ENCODE assay signal across 14 cellular contexts in the genomic region with DNA sequence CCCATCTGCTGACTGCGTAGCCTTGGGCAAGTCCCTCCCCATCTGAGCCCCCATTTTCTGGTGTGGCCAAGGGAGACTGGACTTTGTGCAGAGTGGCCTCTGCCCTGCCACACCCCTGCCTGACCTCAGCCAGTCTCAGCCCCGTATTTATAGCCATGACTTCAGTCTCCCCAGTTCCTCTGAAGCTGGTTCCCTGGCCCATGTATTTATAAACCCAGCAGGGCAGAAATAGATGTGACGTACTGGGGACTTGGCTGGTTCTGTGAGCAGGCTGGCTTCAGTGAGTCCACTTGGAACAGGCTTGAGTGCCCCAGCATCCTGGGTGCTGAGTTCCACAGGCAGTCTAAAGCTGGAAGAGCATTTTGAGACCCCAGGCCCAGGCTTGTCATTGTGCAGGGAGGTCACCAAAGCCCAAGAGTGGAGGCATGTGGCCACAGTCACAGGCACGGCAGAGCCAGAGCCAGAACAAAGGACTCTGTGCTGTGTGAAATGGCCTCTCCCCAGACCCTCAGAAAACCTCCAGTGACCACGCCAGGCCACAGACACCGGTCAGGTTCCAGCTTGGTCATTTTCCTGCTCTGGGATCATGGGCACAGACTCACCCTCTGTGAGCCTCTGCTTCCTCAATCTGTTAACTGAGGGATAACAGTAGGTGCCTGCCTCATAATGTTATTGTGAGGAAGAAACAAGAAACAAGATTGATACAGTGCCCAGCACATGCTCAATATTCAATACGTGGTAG. TPM values are rescaled to one million over a fixed set of nuclear protein-coding genes. Genes with fewer than 3 reads are reported as not detected.
DNase-seq lines count a peak whose midpoint lies in the region; ATAC-seq and TF ChIP-seq lines count a peak whose summit lies in the region.
"Had no signal": no experiment of that assay in that cellular context is flagged by ENCODE, and none has a peak within 500 bp of the region (broad histone marks: within the 10 kb centered on the region; RNA-seq: fewer than 3 reads in every experiment).

No MANE protein-coding gene starts in this region.

- H2AK5ac ChIP-seq in mesenchymal stem cell (ENCODE audit: low read length, severe bottlenecking), result no peak overlapping the region

- H3K4me1 ChIP-seq in right cardiac atrium (ENCODE audit: control insufficient read depth, insufficient read depth, low read length) (peaks cover 47% of the 10 kb centered on the region), ovary (ENCODE audit: insufficient read depth) (peaks cover 20% of the 10 kb centered on the region), upper lobe of left lung (peaks cover 22 to 45% (median 38%) of the 10 kb centered on the region in 4 donors), mesenchymal stem cell (ENCODE audit: control insufficient read depth, insufficient read depth, low read depth, low read length) (peaks cover 13% of the 10 kb centered on the region)

- H3K9me3 Mint-ChIP-seq in brain, result peaks cover 0 to 4% (median 0%) of the 10 kb centered on the region in 5 experiments
- H3K9me3 Mint-ChIP-seq in stimulated activated naive CD8-positive, alpha-beta T cell treated with anti-CD3 and anti-CD28 coated beads, Interleukin-15, amount 100 ng/mL, for 72 hours, result no peaks in the 10 kb centered on the region
- H3K9me3 Mint-ChIP-seq: activated CD4-positive, alpha-beta memory T cell treated with anti-CD3 and anti-CD28 coated beads, Interleukin-2, amount 10 ng/mL, durations not matched to agents 7 days and 5 days; CD4-positive, alpha-beta memory T cell; nephron; T-helper 1 cell treated with Interleukin-12 subunit alpha and Interleukin-12 subunit beta and Interleukin-4 antibody, amounts not matched to agents 30 μg/mL and 1 μg/mL, for 36 hours had no signal

- TF ChIP-seq POLR2A in ovary (IDR thresholded peaks at IDR 0.05) (no peak), upper lobe of left lung (IDR thresholded peaks at IDR 0.05) (peak in 1 of 4 donors; percentile 9)

- H3K9ac ChIP-seq in mesenchymal stem cell (ENCODE audit: low read length), result no peak overlapping the region

- no peak overlapping the region for H3K4me2 ChIP-seq in mesenchymal stem cell (ENCODE audit: low read length, poor library complexity, severe bottlenecking)

- peak; percentile 83 to 87 for ATAC-seq in right cardiac atrium
- peak in 1 of 2 donors; percentile 21 for ATAC-seq in upper lobe of left lung (ENCODE audit: low FRiP score in 2 of 2)
- no peak for ATAC-seq in stimulated activated naive CD8-positive, alpha-beta T cell treated with anti-CD3 and anti-CD28 coated beads, Interleukin-15, amount 100 ng/mL, for 72 hours
- no peak for ATAC-seq in HG03460 (IDR thresholded peaks at IDR 0.05; ENCODE audit: unreplicated experiment)

- no peak overlapping the region for H3K18ac ChIP-seq in mesenchymal stem cell (ENCODE audit: low read depth in 1 of 2, low read length in 2 of 2)

- no peak overlapping the region for H2BK5ac ChIP-seq in mesenchymal stem cell (ENCODE audit: low read depth, low read length, poor library complexity, severe bottlenecking)

- H3K4me3 Mint-ChIP-seq in brain, result no peak overlapping the region
- no peak overlapping the region for H3K4me3 Mint-ChIP-seq in stimulated activated naive CD8-positive, alpha-beta T cell treated with anti-CD3 and anti-CD28 coated beads, Interleukin-15, amount 100 ng/mL, for 72 hours
- H3K4me3 Mint-ChIP-seq: activated CD4-positive, alpha-beta memory T cell treated with anti-CD3 and anti-CD28 coated beads, Interleukin-2, amount 10 ng/mL, durations not matched to agents 7 days and 5 days; CD4-positive, alpha-beta memory T cell; nephron; T-helper 1 cell treated with Interleukin-12 subunit alpha and Interleukin-12 subunit beta and Interleukin-4 antibody, amounts not matched to agents 30 μg/mL and 1 μg/mL, for 36 hours had no signal

- H2AFZ ChIP-seq in mesenchymal stem cell (ENCODE audit: low read depth, low read length), result no peak overlapping the region

- H3K27ac ChIP-seq in right cardiac atrium (ENCODE audit: low read length), result peak overlapping the region; percentile 100
- H3K27ac ChIP-seq in ovary, result peak overlapping the region; percentile 8 to 30
- peak overlapping the region; percentile 64 to 78 (median 68) for H3K27ac ChIP-seq in upper lobe of left lung
- no peak overlapping the region for H3K27ac ChIP-seq in mesenchymal stem cell (ENCODE audit: low read length, poor library complexity, severe bottlenecking)

- peak overlapping the region in 4 of 5 experiments; percentile 64 to 93 (median 74) for H3K27ac Mint-ChIP-seq in brain
- H3K27ac Mint-ChIP-seq in stimulated activated naive CD8-positive, alpha-beta T cell treated with anti-CD3 and anti-CD28 coated beads, Interleukin-15, amount 100 ng/mL, for 72 hours, result no peak overlapping the region
- H3K27ac Mint-ChIP-seq: activated CD4-positive, alpha-beta memory T cell treated with anti-CD3 and anti-CD28 coated beads, Interleukin-2, amount 10 ng/mL, durations not matched to agents 7 days and 5 days; CD4-positive, alpha-beta memory T cell; T-helper 1 cell treated with Interleukin-12 subunit alpha and Interleukin-12 subunit beta and Interleukin-4 antibody, amounts not matched to agents 30 μg/mL and 1 μg/mL, for 36 hours had no signal

- H4K8ac ChIP-seq in mesenchymal stem cell (ENCODE audit: low read length), result no peak overlapping the region

- peak; percentile 68 to 81 (median 78) for DNase-seq in right cardiac atrium
- DNase-seq in ovary, result no peak
- DNase-seq in upper lobe of left lung, result no peak
- no peak for DNase-seq in NCI-H2029 treated with DMSO at 0.1 percent for 48 hours (lab: John Stamatoyannopoulos, UW)
- no peak for DNase-seq in stimulated activated naive CD8-positive, alpha-beta T cell treated with anti-CD3 and anti-CD28 coated beads, Interleukin-15, amount 100 ng/mL, for 72 hours
- no peak for DNase-seq in mesenchymal stem cell
- DNase-seq: activated CD4-positive, alpha-beta memory T cell treated with anti-CD3 and anti-CD28 coated beads, Interleukin-2, amount 10 ng/mL, durations not matched to agents 7 days and 5 days; CD4-positive, alpha-beta memory T cell; central memory CD4-positive, alpha-beta T cell; NCI-H2107 had no signal

- intact Hi-C loops in right cardiac atrium (cut with DNase I) (no loop called here), ovary (cut with DNase I) (no loop called here)

- no peaks in the 10 kb centered on the region for H3K79me1 ChIP-seq in mesenchymal stem cell (replicated peaks; ENCODE audit: low read length, poor library complexity, severe bottlenecking)

- H3K23ac ChIP-seq in mesenchymal stem cell (ENCODE audit: low read length in 2 of 2), result no peak overlapping the region

- TF ChIP-seq EP300 in ovary (IDR thresholded peaks at IDR 0.05), result no peak
- TF ChIP-seq EP300 in upper lobe of left lung (IDR thresholded peaks at IDR 0.05), result no peak

- WGBS in right cardiac atrium, result 36% methylated on average over 7 of the region's 7 CpGs
- 63 to 74% (median 67%) methylated on average over 7 of the region's 7 CpGs for WGBS in ovary, 3 donors
- WGBS in upper lobe of left lung, 2 donors, result 57 to 79% methylated on average over 5 to 7 of the region's 7 CpGs
- WGBS in mesenchymal stem cell, result 81% methylated on average over 7 of the region's 7 CpGs

- H2BK15ac ChIP-seq in mesenchymal stem cell (ENCODE audit: low read depth, poor library complexity, severe bottlenecking), result no peak overlapping the region

- peaks cover 6% of the 10 kb centered on the region for H3K27me3 Mint-ChIP-seq in brain
- H3K27me3 Mint-ChIP-seq in stimulated activated naive CD8-positive, alpha-beta T cell treated with anti-CD3 and anti-CD28 coated beads, Interleukin-15, amount 100 ng/mL, for 72 hours, result no peaks in the 10 kb centered on the region

- H3K9me3 ChIP-seq in right cardiac atrium (ENCODE audit: control insufficient read depth, low read length), result no peaks in the 10 kb centered on the region
- no peaks in the 10 kb centered on the region for H3K9me3 ChIP-seq in ovary
- H3K9me3 ChIP-seq in upper lobe of left lung, result no peaks in the 10 kb centered on the region
- no peaks in the 10 kb centered on the region for H3K9me3 ChIP-seq in mesenchymal stem cell (ENCODE audit: control insufficient read depth, low read length)

- H4K91ac ChIP-seq in mesenchymal stem cell (ENCODE audit: low read length), result no peak overlapping the region

- TF ChIP-seq CTCF in brain (conservative IDR thresholded peaks at IDR 0.05) (no peak), ovary (IDR thresholded peaks at IDR 0.05) (no peak), upper lobe of left lung (IDR thresholded peaks at IDR 0.05) (no peak)

- peaks cover 52% of the 10 kb centered on the region for H3K4me1 Mint-ChIP-seq in brain
- H3K4me1 Mint-ChIP-seq in stimulated activated naive CD8-positive, alpha-beta T cell treated with anti-CD3 and anti-CD28 coated beads, Interleukin-15, amount 100 ng/mL, for 72 hours, result no peaks in the 10 kb centered on the region

- no peak overlapping the region for H2BK12ac ChIP-seq in mesenchymal stem cell (ENCODE audit: low read length in 2 of 2)

- H3K4me3 ChIP-seq in right cardiac atrium (ENCODE audit: low read length) (no peak overlapping the region), ovary (no peak overlapping the region), upper lobe of left lung (no peak overlapping the region), mesenchymal stem cell (ENCODE audit: insufficient read depth in 1 of 2, low read depth in 1 of 2, low read length in 2 of 2) (no peak overlapping the region)

- no peak overlapping the region for H2BK120ac ChIP-seq in mesenchymal stem cell (ENCODE audit: low read depth, low read length)

- no peaks in the 10 kb centered on the region for H3K36me3 Mint-ChIP-seq in brain
- H3K36me3 Mint-ChIP-seq: CD4-positive, alpha-beta memory T cell had no signal

- H3K4ac ChIP-seq in mesenchymal stem cell (ENCODE audit: low read depth in 1 of 2, low read length in 2 of 2), result no peak overlapping the region

- no peak overlapping the region for H3K14ac ChIP-seq in mesenchymal stem cell (ENCODE audit: low read length in 2 of 2)

- H3K36me3 ChIP-seq in ovary (no peaks in the 10 kb centered on the region), upper lobe of left lung (no peaks in the 10 kb centered on the region), mesenchymal stem cell (ENCODE audit: control insufficient read depth in 1 of 2, insufficient read depth in 2 of 2, low read depth in 1 of 2, low read length in 2 of 2) (no peaks in the 10 kb centered on the region)

- no peaks in the 10 kb centered on the region for H3K27me3 ChIP-seq in right cardiac atrium (ENCODE audit: control insufficient read depth, insufficient read depth)
- H3K27me3 ChIP-seq in ovary, result no peaks in the 10 kb centered on the region
- H3K27me3 ChIP-seq in upper lobe of left lung, result no peaks in the 10 kb centered on the region
- peaks cover 22 to 40% of the 10 kb centered on the region in 2 experiments for H3K27me3 ChIP-seq in mesenchymal stem cell (ENCODE audit: control insufficient read depth in 1 of 2, insufficient read depth in 1 of 2, low read length in 2 of 2)

RNA-seq across cellular contexts. Expression of gene SYNPO, which starts 30.4 kb away (rescaled TPM):
- polyA plus RNA-seq in brain (ENCODE audit: insufficient read depth, low read depth, low replicate concordance) (50.7 TPM), right cardiac atrium (625 TPM), ovary (10 to 100 TPM; 31.0 to 86.9 TPM)
- total RNA-seq in right cardiac atrium (100 to 1,000 TPM; 552 to 675 (median 584) TPM), ovary (100 to 1,000 TPM in 3 of 7 donors, 10 to 100 TPM in 3, 1 to 10 TPM in 1; 8.3 to 174 (median 70.2) TPM), upper lobe of left lung (100 to 1,000 TPM in 2 of 6 donors, 10 to 100 TPM in 4; 41.9 to 150 (median 84.3) TPM)
- 37.8 TPM for polyA plus RNA-seq in mesenchymal stem cell (2013, experiment 1 of 2)
- 39.1 TPM for polyA plus RNA-seq in mesenchymal stem cell (2013, experiment 2 of 2)
- polyA plus RNA-seq: CD4-positive, alpha-beta memory T cell had no signal

RNA-seq across cellular contexts. Expression of gene MYOZ3, which starts 51.0 kb away (rescaled TPM):
- 0.24 TPM for polyA plus RNA-seq in brain (ENCODE audit: insufficient read depth, low read depth, low replicate concordance)
- 1 to 10 TPM; 4.0 to 9.3 (median 5.2) TPM for total RNA-seq in right cardiac atrium
- polyA plus RNA-seq in right cardiac atrium, result 3.3 TPM
- total RNA-seq in ovary, result 1 to 10 TPM in 4 of 7 donors, under 1 TPM in 3; 0.36 to 2.6 (median 1.2) TPM
- polyA plus RNA-seq in ovary, result 1 to 10 TPM; 1.6 to 2.7 TPM
- 1 to 10 TPM in 2 of 6 donors, under 1 TPM in 3, not detected in 1; 0.61 to 2.8 (median 0.89) TPM for total RNA-seq in upper lobe of left lung
- 1.6 TPM for polyA plus RNA-seq in mesenchymal stem cell (2013, experiment 1 of 2)
- polyA plus RNA-seq in mesenchymal stem cell (2013, experiment 2 of 2), result 1.8 TPM
- total RNA-seq: CD4-positive, alpha-beta memory T cell had no signal
- polyA plus RNA-seq: CD4-positive, alpha-beta memory T cell had no signal

Comparison
In these comparisons a context has a peak if more than half of its experiments do, and no peak if none do; other contexts are left out.
1. H3K27ac Mint-ChIP-seq: peak in brain (4 of 5); none in stimulated activated naive CD8-positive, alpha-beta T cell treated with anti-CD3 and anti-CD28 coated beads, Interleukin-15, amount 100 ng/mL, for 72 hours (0 of 2).
2. ATAC-seq: peak in right cardiac atrium (2 of 2); none in stimulated activated naive CD8-positive, alpha-beta T cell treated with anti-CD3 and anti-CD28 coated beads, Interleukin-15, amount 100 ng/mL, for 72 hours (single experiment) and HG03460 (single experiment).
3. DNase-seq: peak in right cardiac atrium (3 of 3); none in ovary (0 of 5), upper lobe of left lung (0 of 2), NCI-H2029 treated with DMSO at 0.1 percent for 48 hours (single experiment), stimulated activated naive CD8-positive, alpha-beta T cell treated with anti-CD3 and anti-CD28 coated beads, Interleukin-15, amount 100 ng/mL, for 72 hours (0 of 2) and mesenchymal stem cell (single experiment).